ENCODE assay signal across 29 cellular contexts in the genomic region with DNA sequence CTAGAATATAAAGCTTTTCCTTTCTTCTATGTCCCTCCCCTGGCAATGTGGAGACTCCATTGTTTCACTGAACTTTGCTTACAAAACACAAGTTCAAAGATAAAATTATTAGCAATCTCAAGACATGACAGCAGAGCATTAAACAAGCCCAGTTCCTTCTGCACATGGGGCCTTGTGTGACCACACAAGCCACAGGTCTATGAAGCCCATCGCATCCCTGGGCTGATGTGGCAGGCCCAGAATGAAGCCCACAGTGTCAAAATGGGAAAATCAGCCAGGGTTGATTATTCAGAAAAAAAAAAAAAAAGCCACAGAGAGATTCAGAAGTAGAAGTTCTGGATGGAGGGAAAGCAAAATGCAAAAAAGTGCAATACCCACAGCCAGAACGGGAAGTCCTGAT. TPM values are rescaled to one million over a fixed set of nuclear protein-coding genes. Genes with fewer than 3 reads are reported as not detected.
"Had no signal": no experiment of that assay in that cellular context is flagged by ENCODE, and none has a peak within 500 bp of the region (broad histone marks: within the 10 kb centered on the region; RNA-seq: fewer than 3 reads in every experiment).

No MANE protein-coding gene starts in this region.

- H3K4me1 Mint-ChIP-seq: activated CD4-positive, alpha-beta T cell treated with anti-CD3 and anti-CD28 coated beads for 36 hours; activated CD4-positive, alpha-beta T cell treated with anti-CD3 and anti-CD28 coated beads, Interleukin-2, amount 10 ng/mL, durations not matched to agents 7 days and 5 days; WTC11 had no signal

- H3K4me1 ChIP-seq: adrenal gland, body of pancreas, breast epithelium, SJCRH30 had no signal

- H3K9me3 ChIP-seq: adrenal gland, body of pancreas, SJCRH30 had no signal

- H3K4me3 ChIP-seq: adrenal gland, body of pancreas, breast epithelium, SJCRH30, SK-N-MC had no signal

- H3K27me3 Mint-ChIP-seq: activated CD4-positive, alpha-beta T cell treated with anti-CD3 and anti-CD28 coated beads, Interleukin-2, amount 10 ng/mL, durations not matched to agents 7 days and 5 days had no signal

- H3K27ac ChIP-seq: adrenal gland, body of pancreas, breast epithelium, SJCRH30, SK-N-MC had no signal

- DNase-seq: activated CD4-positive, alpha-beta T cell treated with anti-CD3 and anti-CD28 coated beads for 36 hours; activated CD4-positive, alpha-beta T cell treated with anti-CD3 and anti-CD28 coated beads, Interleukin-2, amount 10 ng/mL, durations not matched to agents 7 days and 5 days; activated CD4-positive, alpha-beta T cell treated with anti-CD3 and anti-CD28 coated beads, Interleukin-2, amount 50 U/mL, for 48 hours; activated CD8-positive, alpha-beta T cell treated with anti-CD3 and anti-CD28 coated beads, Interleukin-2, amount 10 ng/mL, durations not matched to agents 7 days and 5 days; activated gamma-delta T cell treated with Interleukin-2 at 50 U/mL for 16 hours; activated naive CD4-positive, alpha-beta T cell treated with anti-CD3 and anti-CD28 coated beads for 36 hours; activated T-cell treated with anti-CD3 and anti-CD28 coated beads, Interleukin-2, amount 50 U/mL, for 24 hours; adrenal gland; body of pancreas; cerebellar nuclear complex; cortex of kidney; Karpas-422; KBM-7; NCI-H1048; NCI-H146; NCI-H187; NCI-H2029 treated with DMSO at 0.1 percent for 48 hours; NCI-H226; NCI-H446 treated with DMSO at 0.1 percent for 48 hours; NCI-H524 treated with DMSO at 0.1 percent for 48 hours; SHP77; SJCRH30 had no signal

- H3K27ac Mint-ChIP-seq: activated CD4-positive, alpha-beta T cell treated with anti-CD3 and anti-CD28 coated beads for 36 hours; activated CD4-positive, alpha-beta T cell treated with anti-CD3 and anti-CD28 coated beads, Interleukin-2, amount 10 ng/mL, durations not matched to agents 7 days and 5 days; activated CD8-positive, alpha-beta T cell treated with anti-CD3 and anti-CD28 coated beads, Interleukin-2, amount 10 ng/mL, durations not matched to agents 7 days and 5 days; activated naive CD4-positive, alpha-beta T cell treated with anti-CD3 and anti-CD28 coated beads for 36 hours; activated naive CD4-positive, alpha-beta T cell treated with anti-CD3 and anti-CD28 coated beads, Interleukin-2, amount 50 U/mL, for 72 hours; activated T-cell treated with anti-CD3 and anti-CD28 coated beads, Interleukin-2, amount 50 U/mL, for 24 hours; T-helper 2 cell treated with Interferon-gamma antibody and Interleukin-4, amounts not matched to agents 5 μg/mL and 100 μg/mL, for 36 hours; WTC11 had no signal

- H3K36me3 ChIP-seq: adrenal gland, breast epithelium, SJCRH30 had no signal

- ATAC-seq: activated CD4-positive, alpha-beta T cell treated with anti-CD3 and anti-CD28 coated beads for 36 hours; activated CD4-positive, CD25-positive, alpha-beta regulatory T cell treated with anti-CD3 and anti-CD28 coated beads, Interleukin-2, amount 50 U/mL, for 24 hours; activated CD8-positive, alpha-beta T cell treated with anti-CD3 and anti-CD28 coated beads, Interleukin-2, amount 10 ng/mL, durations not matched to agents 7 days and 5 days; activated naive CD4-positive, alpha-beta T cell treated with anti-CD3 and anti-CD28 coated beads, Interleukin-2, amount 50 U/mL, for 72 hours; body of pancreas; WTC11 had no signal

- H3K4me3 Mint-ChIP-seq: activated CD4-positive, alpha-beta T cell treated with anti-CD3 and anti-CD28 coated beads for 36 hours; activated CD4-positive, alpha-beta T cell treated with anti-CD3 and anti-CD28 coated beads, Interleukin-2, amount 10 ng/mL, durations not matched to agents 7 days and 5 days; activated CD8-positive, alpha-beta T cell treated with anti-CD3 and anti-CD28 coated beads, Interleukin-2, amount 10 ng/mL, durations not matched to agents 7 days and 5 days; activated naive CD4-positive, alpha-beta T cell treated with anti-CD3 and anti-CD28 coated beads for 36 hours; activated T-cell treated with anti-CD3 and anti-CD28 coated beads, Interleukin-2, amount 50 U/mL, for 24 hours; T-helper 2 cell treated with Interferon-gamma antibody and Interleukin-4, amounts not matched to agents 5 μg/mL and 100 μg/mL, for 36 hours; WTC11 had no signal

- H3K36me3 Mint-ChIP-seq: activated naive CD4-positive, alpha-beta T cell treated with anti-CD3 and anti-CD28 coated beads, Interleukin-2, amount 50 U/mL, for 72 hours had no signal

- H3K9me3 Mint-ChIP-seq: activated CD4-positive, alpha-beta T cell treated with anti-CD3 and anti-CD28 coated beads, Interleukin-2, amount 10 ng/mL, durations not matched to agents 7 days and 5 days; activated naive CD4-positive, alpha-beta T cell treated with anti-CD3 and anti-CD28 coated beads for 36 hours; activated naive CD4-positive, alpha-beta T cell treated with anti-CD3 and anti-CD28 coated beads, Interleukin-2, amount 50 U/mL, for 72 hours; activated T-cell treated with anti-CD3 and anti-CD28 coated beads, Interleukin-2, amount 50 U/mL, for 24 hours; T-helper 2 cell treated with Interferon-gamma antibody and Interleukin-4, amounts not matched to agents 5 μg/mL and 100 μg/mL, for 36 hours had no signal

RNA-seq across cellular contexts. Expression of gene SSTR2, which starts 59.4 kb away (rescaled TPM):
- total RNA-seq: activated CD4-positive, alpha-beta T cell treated with anti-CD3 and anti-CD28 coated beads, Interleukin-2, amount 10 ng/mL, durations not matched to agents 7 days and 5 days; activated CD8-positive, alpha-beta T cell treated with anti-CD3 and anti-CD28 coated beads, Interleukin-2, amount 10 ng/mL, durations not matched to agents 7 days and 5 days; activated naive CD4-positive, alpha-beta T cell treated with anti-CD3 and anti-CD28 coated beads for 36 hours; MCF 10A had no signal
